ENCODE assay signal across 8 cellular contexts in the genomic region with DNA sequence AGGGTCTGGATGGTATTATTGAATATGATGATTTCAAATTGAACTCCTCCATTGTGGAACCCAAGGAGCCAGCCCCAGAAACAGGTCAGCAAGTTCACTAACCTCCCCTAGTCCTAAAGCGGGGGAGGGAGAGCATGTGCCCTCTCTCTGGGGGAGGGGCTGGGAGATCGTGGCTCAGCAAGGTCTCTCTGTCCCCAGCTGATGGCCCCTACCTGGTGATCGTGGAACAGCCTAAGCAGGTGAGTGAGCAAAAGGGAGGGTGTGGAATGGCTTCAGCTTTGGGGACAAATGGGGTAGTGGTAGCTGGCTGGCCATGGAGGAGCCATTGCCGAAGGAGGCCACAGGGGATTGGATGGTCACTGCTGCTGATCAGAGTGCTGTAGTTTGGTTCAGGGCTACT. TPM values are rescaled to one million over a fixed set of nuclear protein-coding genes. Genes with fewer than 3 reads are reported as not detected.
DNase-seq lines count a peak whose midpoint lies in the region; ATAC-seq and TF ChIP-seq lines count a peak whose summit lies in the region.

No MANE protein-coding gene starts in this region.

- peak overlapping the region; percentile 59 for H3K9ac ChIP-seq in endodermal cell (ENCODE audit: extremely low read depth, low read length, poor library complexity, severe bottlenecking)

- H3K9me3 Mint-ChIP-seq in CD4-positive, CD25-positive, alpha-beta regulatory T cell, result no peaks in the 10 kb centered on the region
- no peaks in the 10 kb centered on the region for H3K9me3 Mint-ChIP-seq in endodermal cell

- ATAC-seq in CD4-positive, CD25-positive, alpha-beta regulatory T cell (ENCODE audit: low read depth in 2 of 2), result no peak

- TF ChIP-seq CTCF in endodermal cell (conservative IDR thresholded peaks at IDR 0.05) (no peak), osteoblast (IDR thresholded peaks at IDR 0.05; ENCODE audit: extremely low read depth, low read depth, low read length) (no peak)

- H3K79me2 ChIP-seq in osteoblast (ENCODE audit: insufficient read depth, low read length), result peaks cover 13% of the 10 kb centered on the region

- H3K4me1 Mint-ChIP-seq in CD4-positive, CD25-positive, alpha-beta regulatory T cell, result peaks cover 4 to 57% (median 27%) of the 10 kb centered on the region in 4 donors
- peaks cover 20% of the 10 kb centered on the region for H3K4me1 Mint-ChIP-seq in endodermal cell

- no peaks in the 10 kb centered on the region for H3K36me3 Mint-ChIP-seq in CD4-positive, CD25-positive, alpha-beta regulatory T cell
- H3K36me3 Mint-ChIP-seq in endodermal cell (ENCODE audit: low read depth), result peaks cover 18% of the 10 kb centered on the region

- 73 to 80% methylated on average over 2 to 4 of the region's 4 CpGs for WGBS in endodermal cell (ENCODE audit: insufficient coverage in 1 of 2, insufficient read length in 1 of 2), 2 experiments

- no peaks in the 10 kb centered on the region for H3K27me3 ChIP-seq in CD4-positive, CD25-positive, alpha-beta regulatory T cell (ENCODE audit: control insufficient read depth, insufficient read depth, low read length)
- H3K27me3 ChIP-seq in endodermal cell (ENCODE audit: control insufficient read depth, insufficient read depth, low read length, poor library complexity, severe bottlenecking), result peaks cover 11% of the 10 kb centered on the region
- no peaks in the 10 kb centered on the region for H3K27me3 ChIP-seq in osteoblast (ENCODE audit: insufficient read depth, low read length)

- H3K36me3 ChIP-seq in CD4-positive, CD25-positive, alpha-beta regulatory T cell (ENCODE audit: control insufficient read depth, insufficient read depth, low read length), result peaks cover 20% of the 10 kb centered on the region
- H3K36me3 ChIP-seq in endodermal cell (ENCODE audit: control insufficient read depth, insufficient read depth, low read length), result peaks cover 21% of the 10 kb centered on the region
- peaks cover 26% of the 10 kb centered on the region for H3K36me3 ChIP-seq in osteoblast (ENCODE audit: insufficient read depth, low read length)

- peaks cover 18% of the 10 kb centered on the region for H3K27me3 Mint-ChIP-seq in CD4-positive, CD25-positive, alpha-beta regulatory T cell
- H3K27me3 Mint-ChIP-seq in endodermal cell (ENCODE audit: insufficient read depth), result peaks cover 28% of the 10 kb centered on the region

- H3K9me3 ChIP-seq in CD4-positive, CD25-positive, alpha-beta regulatory T cell (ENCODE audit: control insufficient read depth in 2 of 2, low read length in 2 of 2), result no peaks in the 10 kb centered on the region
- H3K9me3 ChIP-seq in endodermal cell (ENCODE audit: control insufficient read depth, low read length), result no peaks in the 10 kb centered on the region
- H3K9me3 ChIP-seq in osteoblast (ENCODE audit: low read depth, low read length), result no peaks in the 10 kb centered on the region

- no peaks in the 10 kb centered on the region for H4K20me1 ChIP-seq in osteoblast (ENCODE audit: insufficient read depth, low read length)

- peak overlapping the region; percentile 78 for H3K4me3 ChIP-seq in CD4-positive, CD25-positive, alpha-beta regulatory T cell (ENCODE audit: low read depth, low read length)
- peak overlapping the region; percentile 89 for H3K4me3 ChIP-seq in endodermal cell (ENCODE audit: low read length)
- H3K4me3 ChIP-seq in osteoblast (ENCODE audit: insufficient read depth, low read length), result peak overlapping the region; percentile 88

- no peak for DNase-seq in CD4-positive, CD25-positive, alpha-beta regulatory T cell
- DNase-seq in OCI-M1 (lab: John Stamatoyannopoulos, UW) (peak; percentile 45), endodermal cell (no peak), osteoblast (ENCODE audit: insufficient read length, low spot score, missing footprints) (peak; percentile 54), GM19240 (ENCODE audit: insufficient read length, low spot score) (no peak), NCI-H1930 (lab: John Stamatoyannopoulos, UW) (no peak), anterior cingulate cortex (lab: John Stamatoyannopoulos, UW) (no peak)
- no peak for DNase-seq in stimulated activated CD4-positive, alpha-beta T cell treated with anti-CD3 and anti-CD28 coated beads, Interleukin-12 subunit alpha, Interleukin-12 subunit beta, amount 100 ng/mL, for 4 hours

- H3K4me3 Mint-ChIP-seq in CD4-positive, CD25-positive, alpha-beta regulatory T cell, result peak overlapping the region; percentile 94 to 97 (median 96)
- H3K4me3 Mint-ChIP-seq in endodermal cell, result peak overlapping the region; percentile 70

- no peak overlapping the region for H2AFZ ChIP-seq in osteoblast (ENCODE audit: low read length)

- H3K27ac ChIP-seq in CD4-positive, CD25-positive, alpha-beta regulatory T cell (ENCODE audit: insufficient read depth, low read length, poor library complexity, severe bottlenecking), result peak overlapping the region; percentile 100
- H3K27ac ChIP-seq in endodermal cell (ENCODE audit: low read depth, low read length) (no peak overlapping the region), osteoblast (ENCODE audit: low read depth, low read length) (peak overlapping the region; percentile 95)

- H3K27ac Mint-ChIP-seq in CD4-positive, CD25-positive, alpha-beta regulatory T cell, result peak overlapping the region; percentile 96 to 100 (median 100)
- peak overlapping the region; percentile 72 for H3K27ac Mint-ChIP-seq in endodermal cell

- peak overlapping the region; percentile 95 for H3K4me2 ChIP-seq in osteoblast (ENCODE audit: insufficient read depth, low read length)

- peaks cover 51% of the 10 kb centered on the region for H3K4me1 ChIP-seq in CD4-positive, CD25-positive, alpha-beta regulatory T cell (ENCODE audit: control insufficient read depth, insufficient read depth, low read length, poor library complexity, severe bottlenecking)
- H3K4me1 ChIP-seq in endodermal cell (ENCODE audit: control insufficient read depth, insufficient read depth, low read length) (peaks cover 7% of the 10 kb centered on the region), osteoblast (ENCODE audit: insufficient read depth, low read length) (peaks cover 18% of the 10 kb centered on the region)

RNA-seq across cellular contexts. Expression of a gene that starts 0.7 kb away (rescaled TPM):
- 385 TPM for total RNA-seq in CD4-positive, CD25-positive, alpha-beta regulatory T cell
- 1 to 10 TPM; 6.3 to 8.2 (median 6.7) TPM for polyA plus RNA-seq in CD4-positive, CD25-positive, alpha-beta regulatory T cell
- total RNA-seq in endodermal cell (10 to 100 TPM; 28.7 to 45.2 TPM), osteoblast (17.7 and 20.3 TPM in 2 replicates)
- polyA plus RNA-seq in endodermal cell (2013, experiment 1 of 2), result 19.9 TPM
- 19.9 TPM for polyA plus RNA-seq in endodermal cell (2013, experiment 2 of 2)

RNA-seq across cellular contexts. Expression of a gene that starts 22.3 kb away (rescaled TPM):
- 2.9 TPM for total RNA-seq in CD4-positive, CD25-positive, alpha-beta regulatory T cell
- polyA plus RNA-seq in CD4-positive, CD25-positive, alpha-beta regulatory T cell, result 1 to 10 TPM; 1.4 to 2.6 (median 1.9) TPM
- total RNA-seq in endodermal cell (1 to 10 TPM; 2.8 to 8.3 TPM), osteoblast (0.29 and 0.72 TPM in 2 replicates)
- polyA plus RNA-seq in endodermal cell (2013, experiment 1 of 2), result 9.2 TPM
- 9.9 TPM for polyA plus RNA-seq in endodermal cell (2013, experiment 2 of 2)

RNA-seq across cellular contexts. Expression of a gene that starts 24.4 kb away (rescaled TPM):
- 12.8 TPM for total RNA-seq in CD4-positive, CD25-positive, alpha-beta regulatory T cell
- polyA plus RNA-seq in CD4-positive, CD25-positive, alpha-beta regulatory T cell, result 10 to 100 TPM; 25.2 to 40.1 (median 32.1) TPM
- total RNA-seq in endodermal cell, result 10 to 100 TPM in 1 of 2 donors, 1 to 10 TPM in 1; 9.7 to 11.4 TPM
- 9.3 TPM for polyA plus RNA-seq in endodermal cell (2013, experiment 1 of 2)
- polyA plus RNA-seq in endodermal cell (2013, experiment 2 of 2), result 10.1 TPM
- total RNA-seq in osteoblast, result 5.9 and 9.4 TPM in 2 replicates

RNA-seq across cellular contexts. Expression of a gene that starts 36.1 kb away (rescaled TPM):
- total RNA-seq in CD4-positive, CD25-positive, alpha-beta regulatory T cell, result 29.4 TPM
- 10 to 100 TPM; 50.8 to 60.6 (median 52.0) TPM for polyA plus RNA-seq in CD4-positive, CD25-positive, alpha-beta regulatory T cell
- total RNA-seq in endodermal cell (10 to 100 TPM; 51.7 to 82.9 TPM), osteoblast (46.7 and 46.9 TPM in 2 replicates)
- 103 TPM for polyA plus RNA-seq in endodermal cell (2013, experiment 1 of 2)
- polyA plus RNA-seq in endodermal cell (2013, experiment 2 of 2), result 91.7 TPM

RNA-seq across cellular contexts. Expression of a gene that starts 55.1 kb away (rescaled TPM):
- 0.35 TPM for total RNA-seq in CD4-positive, CD25-positive, alpha-beta regulatory T cell
- 1 to 10 TPM in 1 of 4 donors, under 1 TPM in 3; 0.40 to 1.1 (median 0.55) TPM for polyA plus RNA-seq in CD4-positive, CD25-positive, alpha-beta regulatory T cell
- under 1 TPM; 0.35 to 0.93 TPM for total RNA-seq in endodermal cell
- polyA plus RNA-seq in endodermal cell (2013, experiment 1 of 2), result not detected
- polyA plus RNA-seq in endodermal cell (2013, experiment 2 of 2), result 0.25 TPM
- not detected in 2 replicates for total RNA-seq in osteoblast

Comparison
In these comparisons a context has a peak if more than half of its experiments do, and no peak if none do; other contexts are left out.
1. DNase-seq: peak in OCI-M1 (single experiment) and osteoblast (single experiment); none in CD4-positive, CD25-positive, alpha-beta regulatory T cell (0 of 3), endodermal cell (single experiment), stimulated activated CD4-positive, alpha-beta T cell treated with anti-CD3 and anti-CD28 coated beads, Interleukin-12 subunit alpha, Interleukin-12 subunit beta, amount 100 ng/mL, for 4 hours (single experiment), GM19240 (single experiment), NCI-H1930 (0 of 2) and anterior cingulate cortex (0 of 58).
2. Peak in every context shown above with its lines, with median percentiles within 50 percentile points of each other: H3K4me3 ChIP-seq.